ENCODE assay signal across 6 cellular contexts in the genomic region with DNA sequence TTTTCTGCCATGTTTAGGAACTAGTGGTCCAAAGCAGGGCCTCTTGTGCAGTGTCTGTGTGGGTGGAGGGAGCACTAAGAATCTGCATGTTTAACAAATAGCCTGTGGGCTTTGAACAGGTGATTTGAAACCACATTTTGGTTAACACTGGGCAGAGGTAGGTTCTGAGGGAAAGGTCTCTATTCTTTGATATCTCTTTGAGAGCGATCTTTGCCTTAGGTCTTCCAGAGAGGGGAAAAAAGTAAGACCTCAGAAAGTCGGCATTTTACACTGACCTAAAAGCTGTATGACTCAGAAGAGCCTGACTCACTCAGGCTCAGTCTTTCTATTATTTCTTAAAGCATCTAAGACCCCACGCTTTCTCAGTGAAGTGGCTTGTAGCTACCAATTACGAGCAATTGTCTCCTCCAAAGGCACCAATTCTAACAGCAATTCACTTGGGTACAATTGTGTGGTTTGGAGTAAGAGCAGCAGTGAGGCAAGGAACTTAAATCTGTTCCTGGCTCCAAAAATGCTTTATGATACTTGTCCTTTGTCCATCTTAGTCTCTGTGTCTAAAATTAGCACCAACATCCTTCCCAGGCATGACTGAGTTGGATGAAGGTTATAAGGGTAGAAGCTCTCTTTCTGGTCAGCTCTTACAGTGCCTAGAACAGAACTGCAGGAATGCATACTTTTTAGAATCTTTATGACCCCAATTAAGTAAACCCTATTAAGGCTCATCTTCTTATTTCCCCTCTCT. TPM values are rescaled to one million over a fixed set of nuclear protein-coding genes. Genes with fewer than 3 reads are reported as not detected.
DNase-seq lines count a peak whose midpoint lies in the region; ATAC-seq and TF ChIP-seq lines count a peak whose summit lies in the region.

No MANE protein-coding gene starts in this region.

- WGBS in heart right ventricle, 2 donors = 57 to 65% methylated on average over 4 of the region's 4 CpGs
- WGBS in aorta, 2 donors = 11 to 13% methylated on average over 4 of the region's 4 CpGs

- H3K36me3 ChIP-seq in heart right ventricle (peaks cover 0 to 91% (median 51%) of the 10 kb centered on the region in 9 donors), aorta (ENCODE audit: control insufficient read depth in 1 of 2, insufficient read depth in 2 of 2, low read length in 1 of 2) (peaks cover 4 to 11% of the 10 kb centered on the region in 2 donors)

- TF ChIP-seq CTCF in heart right ventricle (IDR thresholded peaks at IDR 0.05) = no peak

- H3K4me1 ChIP-seq in heart right ventricle (peaks cover 3 to 40% (median 32%) of the 10 kb centered on the region in 9 donors), aorta (ENCODE audit: control insufficient read depth in 1 of 2, insufficient read depth in 2 of 2, low read length in 2 of 2) (peaks cover 0 to 10% of the 10 kb centered on the region in 2 donors)

- H3K9me3 ChIP-seq in heart right ventricle = no peaks in the 10 kb centered on the region
- no peaks in the 10 kb centered on the region for H3K9me3 ChIP-seq in aorta (ENCODE audit: control insufficient read depth, low read length)

- DNase-seq in stimulated activated CD4-positive, alpha-beta T cell treated with anti-CD3 and anti-CD28 coated beads, Interleukin-15, amount 100 ng/mL, for 24 hours = peak; percentile 36
- DNase-seq in stimulated activated CD4-positive, alpha-beta T cell treated with anti-CD3 and anti-CD28 coated beads, Interleukin-2, amount 100 ng/mL, for 48 hours = no peak
- DNase-seq in heart right ventricle (no peak), aorta (no peak), DMS79 (lab: John Stamatoyannopoulos, UW) (no peak)

- intact Hi-C loops in heart right ventricle (cut with DNase I) (loop anchor here in 1 of 10 donors (10.0 kb wide), 1 partner anchor 63 kb away; no protein-coding TSS in a partner anchor), aorta (cut with DNase I) (loop anchor here (5.0 kb wide), 3 partner anchors 41 to 64 kb away; a partner anchor contains a TSS)

- H3K27ac ChIP-seq in heart right ventricle (peak overlapping the region in 9 of 10 donors; percentile 20 to 78 (median 65)), aorta (ENCODE audit: low read depth in 1 of 2, low read length in 2 of 2) (peak overlapping the region; percentile 69 to 87)

- H3K27me3 ChIP-seq in heart right ventricle (no peaks in the 10 kb centered on the region), aorta (ENCODE audit: control insufficient read depth in 1 of 2, insufficient read depth in 2 of 2, low read length in 1 of 2) (no peaks in the 10 kb centered on the region)

- ATAC-seq in heart right ventricle = peak; percentile 53 to 78 (median 69)
- peak; percentile 70 for ATAC-seq in aorta (ENCODE audit: low FRiP score)
- no peak for ATAC-seq in HG03097 (IDR thresholded peaks at IDR 0.05; ENCODE audit: low FRiP score, unreplicated experiment)

- H3K4me3 ChIP-seq in heart right ventricle = no peak overlapping the region
- H3K4me3 ChIP-seq in aorta (ENCODE audit: low read length in 2 of 2) = no peak overlapping the region

RNA-seq across cellular contexts. Expression of a gene that starts 8.8 kb away (rescaled TPM):
- total RNA-seq in heart right ventricle = 10 to 100 TPM; 25.9 to 44.5 (median 31.5) TPM
- 10 to 100 TPM; 14.3 to 60.4 TPM for polyA plus RNA-seq in heart right ventricle
- total RNA-seq in aorta = 10 to 100 TPM; 37.4 to 39.8 TPM
- 10 to 100 TPM in 1 of 2 donors, 1 to 10 TPM in 1; 9.5 to 34.8 TPM for polyA plus RNA-seq in aorta

RNA-seq across cellular contexts. Expression of a gene that starts 39.7 kb away (rescaled TPM):
- total RNA-seq in heart right ventricle = 10 to 100 TPM; 14.7 to 21.6 (median 18.7) TPM
- polyA plus RNA-seq in heart right ventricle = 10 to 100 TPM in 1 of 2 donors, 1 to 10 TPM in 1; 8.4 to 15.7 TPM
- 10 to 100 TPM; 26.7 to 43.6 TPM for total RNA-seq in aorta
- polyA plus RNA-seq in aorta = 10 to 100 TPM in 1 of 2 donors, 1 to 10 TPM in 1; 7.3 to 18.5 TPM

RNA-seq across cellular contexts. Expression of a gene that starts 52.3 kb away (rescaled TPM):
- 10 to 100 TPM in 5 of 10 donors, 1 to 10 TPM in 5; 7.9 to 12.6 (median 10.0) TPM for total RNA-seq in heart right ventricle
- 10 to 100 TPM; 13.6 to 34.9 TPM for polyA plus RNA-seq in heart right ventricle
- 10 to 100 TPM; 10.5 to 23.9 TPM for total RNA-seq in aorta
- polyA plus RNA-seq in aorta = 10 to 100 TPM; 11.3 to 21.6 TPM

RNA-seq across cellular contexts. Expression of a gene that starts 56.1 kb away (rescaled TPM):
- total RNA-seq in heart right ventricle = 10 to 100 TPM in 1 of 10 donors, 1 to 10 TPM in 9; 2.1 to 22.5 (median 6.1) TPM
- 10 to 100 TPM in 1 of 2 donors, 1 to 10 TPM in 1; 6.8 to 12.2 TPM for polyA plus RNA-seq in heart right ventricle
- 10 to 100 TPM; 29.1 to 33.7 TPM for total RNA-seq in aorta
- polyA plus RNA-seq in aorta = 10 to 100 TPM in 1 of 2 donors, 1 to 10 TPM in 1; 7.6 to 16.3 TPM

RNA-seq across cellular contexts. Expression of a gene that starts 57.9 kb away (rescaled TPM):
- total RNA-seq in heart right ventricle (10 to 100 TPM in 3 of 10 donors, 1 to 10 TPM in 7; 4.6 to 12.4 (median 8.9) TPM), aorta (1 to 10 TPM; 1.8 to 2.0 TPM)
- polyA plus RNA-seq in heart right ventricle (10 to 100 TPM in 1 of 2 donors, 1 to 10 TPM in 1; 3.7 to 14.6 TPM), aorta (1 to 10 TPM; 3.1 to 8.0 TPM)
